In genomic region chr11:31106963-31107576, GRCh38 we compare ENCODE assay signal across 9 cellular contexts.
DNase-seq lines count a peak whose midpoint lies in the region; ATAC-seq and TF ChIP-seq lines count a peak whose summit lies in the region.
"Had no signal": no experiment of that assay in that cellular context is flagged by ENCODE, and none has a peak within 500 bp of the region (broad histone marks: within the 10 kb centered on the region; RNA-seq: fewer than 3 reads in every experiment).

No MANE protein-coding gene starts in this region.

- H3K27me3 Mint-ChIP-seq in activated naive CD8-positive, alpha-beta T cell treated with anti-CD3 and anti-CD28 coated beads, Interleukin-2, amount 10 ng/mL, durations not matched to agents 7 days and 5 days: peaks cover 2% of the 10 kb centered on the region
- H3K27me3 Mint-ChIP-seq in activated T-helper 1 cell treated with anti-CD3 and anti-CD28 coated beads, Interleukin-12 subunit alpha, Interleukin-12 subunit beta, Interleukin-2, Interleukin-4 antibody, amounts not matched to agents 30 ng/mL and 10 ng/mL and 1 ng/mL, durations not matched to agents 14 hours and 24 hours and 36 hours (ENCODE audit: insufficient read depth): no peaks in the 10 kb centered on the region
- H3K27me3 Mint-ChIP-seq: dendritic cell treated with granulocyte-macrophage colony-stimulating factor and Interleukin-4, amounts not matched to agents 40 ng/mL and 50 ng/mL, for 4 days had no signal

- H3K9me3 Mint-ChIP-seq in activated naive CD8-positive, alpha-beta T cell treated with anti-CD3 and anti-CD28 coated beads, Interleukin-2, amount 10 ng/mL, durations not matched to agents 7 days and 5 days: no peaks in the 10 kb centered on the region
- no peaks in the 10 kb centered on the region for H3K9me3 Mint-ChIP-seq in activated T-helper 1 cell treated with anti-CD3 and anti-CD28 coated beads, Interleukin-12 subunit alpha, Interleukin-12 subunit beta, Interleukin-2, Interleukin-4 antibody, amounts not matched to agents 30 ng/mL and 10 ng/mL and 1 ng/mL, durations not matched to agents 14 hours and 24 hours and 36 hours
- H3K9me3 Mint-ChIP-seq: dendritic cell treated with granulocyte-macrophage colony-stimulating factor and Interleukin-4, amounts not matched to agents 40 ng/mL and 50 ng/mL, for 4 days had no signal

- H3K36me3 Mint-ChIP-seq in activated naive CD8-positive, alpha-beta T cell treated with anti-CD3 and anti-CD28 coated beads, Interleukin-2, amount 10 ng/mL, durations not matched to agents 7 days and 5 days: no peaks in the 10 kb centered on the region
- no peaks in the 10 kb centered on the region for H3K36me3 Mint-ChIP-seq in activated T-helper 1 cell treated with anti-CD3 and anti-CD28 coated beads, Interleukin-12 subunit alpha, Interleukin-12 subunit beta, Interleukin-2, Interleukin-4 antibody, amounts not matched to agents 30 ng/mL and 10 ng/mL and 1 ng/mL, durations not matched to agents 14 hours and 24 hours and 36 hours (ENCODE audit: low read depth)

- no peaks in the 10 kb centered on the region for H3K4me1 Mint-ChIP-seq in activated naive CD8-positive, alpha-beta T cell treated with anti-CD3 and anti-CD28 coated beads, Interleukin-2, amount 10 ng/mL, durations not matched to agents 7 days and 5 days
- no peaks in the 10 kb centered on the region for H3K4me1 Mint-ChIP-seq in activated T-helper 1 cell treated with anti-CD3 and anti-CD28 coated beads, Interleukin-12 subunit alpha, Interleukin-12 subunit beta, Interleukin-2, Interleukin-4 antibody, amounts not matched to agents 30 ng/mL and 10 ng/mL and 1 ng/mL, durations not matched to agents 14 hours and 24 hours and 36 hours (ENCODE audit: low read depth)

- POLR2A ChIA-PET in Panc1 (lab: Charles Lee): no interaction called here
- POLR2A ChIA-PET in activated naive CD8-positive, alpha-beta T cell treated with anti-CD3 and anti-CD28 coated beads, Interleukin-2, amount 10 ng/mL, durations not matched to agents 7 days and 5 days (lab: Charles Lee): no interaction called here

- ATAC-seq in GM21526 (IDR thresholded peaks at IDR 0.05; ENCODE audit: low FRiP score, unreplicated experiment): peak; percentile 95
- peak; percentile 91 for ATAC-seq in Panc1
- peak; percentile 45 for ATAC-seq in activated naive CD8-positive, alpha-beta T cell treated with anti-CD3 and anti-CD28 coated beads, Interleukin-2, amount 10 ng/mL, durations not matched to agents 7 days and 5 days (ENCODE audit: low read depth)
- peak; percentile 63 to 66 for ATAC-seq in right cardiac atrium

- BruUV-seq in Panc1 (replicated peaks; lab: Mats Ljungman, UMichigan): no TSS peak

- H3K9me3 ChIP-seq in Panc1 (ENCODE audit: control insufficient read depth, insufficient read depth, low read depth, low read length) (no peaks in the 10 kb centered on the region), right cardiac atrium (ENCODE audit: control insufficient read depth, low read length) (no peaks in the 10 kb centered on the region)

- H3K27ac ChIP-seq in Panc1 (ENCODE audit: low read length): no peak overlapping the region
- no peak overlapping the region for H3K27ac ChIP-seq in right cardiac atrium (ENCODE audit: low read length)

- H3K4me1 ChIP-seq in Panc1 (ENCODE audit: control insufficient read depth, insufficient read depth, low read length) (no peaks in the 10 kb centered on the region), right cardiac atrium (ENCODE audit: control insufficient read depth, insufficient read depth, low read length) (no peaks in the 10 kb centered on the region)

- H3K4me3 ChIP-seq in Panc1 (ENCODE audit: low read depth in 2 of 2, low read length in 2 of 2) (no peak overlapping the region), right cardiac atrium (ENCODE audit: low read length) (no peak overlapping the region), skeletal muscle cell (ENCODE audit: low read depth, low read length) (no peak overlapping the region)

- H3K4me3 Mint-ChIP-seq in activated naive CD8-positive, alpha-beta T cell treated with anti-CD3 and anti-CD28 coated beads, Interleukin-2, amount 10 ng/mL, durations not matched to agents 7 days and 5 days: no peak overlapping the region
- no peak overlapping the region for H3K4me3 Mint-ChIP-seq in activated T-helper 1 cell treated with anti-CD3 and anti-CD28 coated beads, Interleukin-12 subunit alpha, Interleukin-12 subunit beta, Interleukin-2, Interleukin-4 antibody, amounts not matched to agents 30 ng/mL and 10 ng/mL and 1 ng/mL, durations not matched to agents 14 hours and 24 hours and 36 hours
- H3K4me3 Mint-ChIP-seq: dendritic cell treated with granulocyte-macrophage colony-stimulating factor and Interleukin-4, amounts not matched to agents 40 ng/mL and 50 ng/mL, for 4 days had no signal

- no peaks in the 10 kb centered on the region for H3K36me3 ChIP-seq in Panc1 (ENCODE audit: control insufficient read depth, insufficient read depth, low read length)

- 10% methylated on average over 5 of the region's 5 CpGs for WGBS in right cardiac atrium

- H3K27me3 ChIP-seq in Panc1 (ENCODE audit: control insufficient read depth, insufficient read depth, low read length) (no peaks in the 10 kb centered on the region; the same call in 1 of the 2 replicates), right cardiac atrium (ENCODE audit: control insufficient read depth, insufficient read depth) (no peaks in the 10 kb centered on the region)

- peak; percentile 79 for TF ChIP-seq CTCF in Panc1 (IDR thresholded peaks at IDR 0.05)

- H3K27ac Mint-ChIP-seq in activated naive CD8-positive, alpha-beta T cell treated with anti-CD3 and anti-CD28 coated beads, Interleukin-2, amount 10 ng/mL, durations not matched to agents 7 days and 5 days: no peak overlapping the region
- H3K27ac Mint-ChIP-seq in activated T-helper 1 cell treated with anti-CD3 and anti-CD28 coated beads, Interleukin-12 subunit alpha, Interleukin-12 subunit beta, Interleukin-2, Interleukin-4 antibody, amounts not matched to agents 30 ng/mL and 10 ng/mL and 1 ng/mL, durations not matched to agents 14 hours and 24 hours and 36 hours: no peak overlapping the region
- H3K27ac Mint-ChIP-seq: dendritic cell treated with granulocyte-macrophage colony-stimulating factor and Interleukin-4, amounts not matched to agents 40 ng/mL and 50 ng/mL, for 4 days had no signal

- DNase-seq in ELR (ENCODE audit: low read depth) (peak; percentile 49), KBM-7 (peak; percentile 59), Panc1 (ENCODE audit: low read depth, low spot score) (peak; percentile 33), right cardiac atrium (peak; percentile 47 to 78 (median 65)), skeletal muscle cell (ENCODE audit: low read depth) (peak; percentile 1)
- peak; percentile 36 for DNase-seq in activated naive CD8-positive, alpha-beta T cell treated with anti-CD3 and anti-CD28 coated beads, Interleukin-2, amount 10 ng/mL, durations not matched to agents 7 days and 5 days
- no peak for DNase-seq in activated T-helper 1 cell treated with anti-CD3 and anti-CD28 coated beads, Interleukin-12 subunit alpha, Interleukin-12 subunit beta, Interleukin-2, Interleukin-4 antibody, amounts not matched to agents 30 ng/mL and 10 ng/mL and 1 ng/mL, durations not matched to agents 14 hours and 24 hours and 36 hours (ENCODE audit: low spot score)

- in situ Hi-C loops in KBM-7 (cut with MboI; ENCODE audit: low pct_unique_long_range_greater_than_20kb, low sequenced_read_pairs) (no loop called here), Panc1 (cut with HindIII; ENCODE audit: low pct_unique_long_range_greater_than_20kb, low sequenced_read_pairs) (no loop called here)

- intact Hi-C loops in Panc1 (cut with micrococcal nuclease; ENCODE audit: unreplicated experiment): loop anchor here (1.0 to 10.0 kb wide), 2 partner anchors 126 to 1068 kb away; no protein-coding TSS in a partner anchor
- intact Hi-C loops in right cardiac atrium (cut with DNase I): no loop called here
- intact Hi-C loops in activated T-helper 1 cell treated with anti-CD3 and anti-CD28 coated beads, Interleukin-12 subunit alpha, Interleukin-12 subunit beta, Interleukin-2, Interleukin-4 antibody, amounts not matched to agents 30 ng/mL and 10 ng/mL and 1 ng/mL, durations not matched to agents 14 hours and 24 hours and 36 hours (cut with micrococcal nuclease): loop anchor here (2.0 to 10.0 kb wide), 2 partner anchors 768 to 852 kb away; no protein-coding TSS in a partner anchor

- CTCF ChIA-PET in Panc1 (lab: Charles Lee): interaction anchor here (0.7 to 1.8 kb wide), 4 partner anchors 8 to 128 kb away, joined by 3 to 9 read pairs (median 4); no protein-coding TSS in a partner anchor

Comparison
In these comparisons a context has a peak if more than half of its experiments do, and no peak if none do; other contexts are left out.
1. ATAC-seq: peak in every context shown above with its lines; median percentile 95 in GM21526; 91 in Panc1; 64 in right cardiac atrium; 45 in activated naive CD8-positive, alpha-beta T cell treated with anti-CD3 and anti-CD28 coated beads, Interleukin-2, amount 10 ng/mL, durations not matched to agents 7 days and 5 days.
2. intact Hi-C loops: an anchor here in Panc1 (1.0 to 10.0 kb wide) and activated T-helper 1 cell treated with anti-CD3 and anti-CD28 coated beads, Interleukin-12 subunit alpha, Interleukin-12 subunit beta, Interleukin-2, Interleukin-4 antibody, amounts not matched to agents 30 ng/mL and 10 ng/mL and 1 ng/mL, durations not matched to agents 14 hours and 24 hours and 36 hours (2.0 to 10.0 kb wide); none called in right cardiac atrium.